Comparison of ENCODE assay signal across 3 cellular contexts in the genomic region with DNA sequence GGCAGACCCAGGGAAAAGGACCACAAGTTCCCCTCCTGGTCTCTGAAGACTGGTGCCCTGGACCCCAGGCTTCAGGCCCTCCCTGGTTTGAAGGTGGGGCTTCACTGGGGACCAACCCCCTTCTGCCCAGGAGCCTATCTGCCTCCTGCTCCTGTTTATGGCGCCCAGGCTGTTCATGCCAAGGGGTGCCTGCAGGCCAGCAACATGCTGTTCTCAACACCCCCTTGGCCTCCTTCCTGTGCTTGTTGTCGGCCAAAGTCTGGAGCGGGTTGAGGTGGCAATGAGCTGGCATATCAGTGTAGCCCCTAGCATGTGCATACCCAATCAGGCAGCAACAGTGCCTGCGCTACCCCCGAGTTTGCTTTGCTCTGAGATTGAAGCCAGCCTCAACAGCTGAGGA.
TF ChIP-seq lines count a peak whose summit lies in the region.

No MANE protein-coding gene starts in this region.

TF ChIP-seq in SK-N-SH, 30 proteins besides CTCF, POLR2A, EP300 and RAD21:
- TF ChIP-seq NFIC (IDR thresholded peaks at IDR 0.05; ENCODE audit: borderline replicate concordance) (no peak), TEAD4 (IDR thresholded peaks at IDR 0.05; ENCODE audit: borderline replicate concordance, insufficient read depth) (no peak), RCOR1 (IDR thresholded peaks at IDR 0.05; ENCODE audit: low read length) (no peak), SMC3 (IDR thresholded peaks at IDR 0.05; ENCODE audit: low read depth, low read length) (no peak), FOXM1 (IDR thresholded peaks at IDR 0.05; ENCODE audit: low read depth) (no peak), ELF1 (IDR thresholded peaks at IDR 0.05) (no peak), FOXJ3 (CRISPR knock-in tag; IDR thresholded peaks at IDR 0.05) (no peak), JUND (IDR thresholded peaks at IDR 0.05) (no peak)
- TF ChIP-seq, protein P1, sequence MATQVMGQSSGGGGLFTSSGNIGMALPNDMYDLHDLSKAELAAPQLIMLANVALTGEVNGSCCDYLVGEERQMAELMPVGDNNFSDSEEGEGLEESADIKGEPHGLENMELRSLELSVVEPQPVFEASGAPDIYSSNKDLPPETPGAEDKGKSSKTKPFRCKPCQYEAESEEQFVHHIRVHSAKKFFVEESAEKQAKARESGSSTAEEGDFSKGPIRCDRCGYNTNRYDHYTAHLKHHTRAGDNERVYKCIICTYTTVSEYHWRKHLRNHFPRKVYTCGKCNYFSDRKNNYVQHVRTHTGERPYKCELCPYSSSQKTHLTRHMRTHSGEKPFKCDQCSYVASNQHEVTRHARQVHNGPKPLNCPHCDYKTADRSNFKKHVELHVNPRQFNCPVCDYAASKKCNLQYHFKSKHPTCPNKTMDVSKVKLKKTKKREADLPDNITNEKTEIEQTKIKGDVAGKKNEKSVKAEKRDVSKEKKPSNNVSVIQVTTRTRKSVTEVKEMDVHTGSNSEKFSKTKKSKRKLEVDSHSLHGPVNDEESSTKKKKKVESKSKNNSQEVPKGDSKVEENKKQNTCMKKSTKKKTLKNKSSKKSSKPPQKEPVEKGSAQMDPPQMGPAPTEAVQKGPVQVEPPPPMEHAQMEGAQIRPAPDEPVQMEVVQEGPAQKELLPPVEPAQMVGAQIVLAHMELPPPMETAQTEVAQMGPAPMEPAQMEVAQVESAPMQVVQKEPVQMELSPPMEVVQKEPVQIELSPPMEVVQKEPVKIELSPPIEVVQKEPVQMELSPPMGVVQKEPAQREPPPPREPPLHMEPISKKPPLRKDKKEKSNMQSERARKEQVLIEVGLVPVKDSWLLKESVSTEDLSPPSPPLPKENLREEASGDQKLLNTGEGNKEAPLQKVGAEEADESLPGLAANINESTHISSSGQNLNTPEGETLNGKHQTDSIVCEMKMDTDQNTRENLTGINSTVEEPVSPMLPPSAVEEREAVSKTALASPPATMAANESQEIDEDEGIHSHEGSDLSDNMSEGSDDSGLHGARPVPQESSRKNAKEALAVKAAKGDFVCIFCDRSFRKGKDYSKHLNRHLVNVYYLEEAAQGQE (IDR thresholded peaks at IDR 0.05; ENCODE audit: low read depth, low read length) = no peak
- TF ChIP-seq, protein P2, sequence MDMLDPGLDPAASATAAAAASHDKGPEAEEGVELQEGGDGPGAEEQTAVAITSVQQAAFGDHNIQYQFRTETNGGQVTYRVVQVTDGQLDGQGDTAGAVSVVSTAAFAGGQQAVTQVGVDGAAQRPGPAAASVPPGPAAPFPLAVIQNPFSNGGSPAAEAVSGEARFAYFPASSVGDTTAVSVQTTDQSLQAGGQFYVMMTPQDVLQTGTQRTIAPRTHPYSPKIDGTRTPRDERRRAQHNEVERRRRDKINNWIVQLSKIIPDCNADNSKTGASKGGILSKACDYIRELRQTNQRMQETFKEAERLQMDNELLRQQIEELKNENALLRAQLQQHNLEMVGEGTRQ (IDR thresholded peaks at IDR 0.05; ENCODE audit: borderline replicate concordance, low read depth, low read length) = no peak
- TF ChIP-seq, protein P3, sequence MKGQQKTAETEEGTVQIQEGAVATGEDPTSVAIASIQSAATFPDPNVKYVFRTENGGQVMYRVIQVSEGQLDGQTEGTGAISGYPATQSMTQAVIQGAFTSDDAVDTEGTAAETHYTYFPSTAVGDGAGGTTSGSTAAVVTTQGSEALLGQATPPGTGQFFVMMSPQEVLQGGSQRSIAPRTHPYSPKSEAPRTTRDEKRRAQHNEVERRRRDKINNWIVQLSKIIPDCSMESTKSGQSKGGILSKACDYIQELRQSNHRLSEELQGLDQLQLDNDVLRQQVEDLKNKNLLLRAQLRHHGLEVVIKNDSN (IDR thresholded peaks at IDR 0.05; ENCODE audit: borderline replicate concordance, low read depth) = no peak

TF ChIP-seq in SK-N-SH treated with all-trans-retinoic acid at 6 μM for 48 hours, 23 proteins besides CTCF, POLR2A, EP300 and RAD21:
- TF ChIP-seq ZNF8 (CRISPR knock-in tag; IDR thresholded peaks at IDR 0.05) (no peak), RARB (CRISPR knock-in tag; IDR thresholded peaks at IDR 0.05) (no peak), ZNF70 (CRISPR knock-in tag; IDR thresholded peaks at IDR 0.05) (no peak), BACH2 (CRISPR knock-in tag; IDR thresholded peaks at IDR 0.05; ENCODE audit: borderline replicate concordance) (no peak)
- TF ChIP-seq, protein P4, sequence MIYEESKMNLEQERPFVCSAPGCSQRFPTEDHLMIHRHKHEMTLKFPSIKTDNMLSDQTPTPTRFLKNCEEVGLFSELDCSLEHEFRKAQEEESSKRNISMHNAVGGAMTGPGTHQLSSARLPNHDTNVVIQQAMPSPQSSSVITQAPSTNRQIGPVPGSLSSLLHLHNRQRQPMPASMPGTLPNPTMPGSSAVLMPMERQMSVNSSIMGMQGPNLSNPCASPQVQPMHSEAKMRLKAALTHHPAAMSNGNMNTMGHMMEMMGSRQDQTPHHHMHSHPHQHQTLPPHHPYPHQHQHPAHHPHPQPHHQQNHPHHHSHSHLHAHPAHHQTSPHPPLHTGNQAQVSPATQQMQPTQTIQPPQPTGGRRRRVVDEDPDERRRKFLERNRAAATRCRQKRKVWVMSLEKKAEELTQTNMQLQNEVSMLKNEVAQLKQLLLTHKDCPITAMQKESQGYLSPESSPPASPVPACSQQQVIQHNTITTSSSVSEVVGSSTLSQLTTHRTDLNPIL (CRISPR knock-in tag; IDR thresholded peaks at IDR 0.05; ENCODE audit: low read depth) = no peak

TF ChIP-seq in IMR-90, 13 proteins besides CTCF, POLR2A, EP300 and RAD21:
- TF ChIP-seq, protein P5, sequence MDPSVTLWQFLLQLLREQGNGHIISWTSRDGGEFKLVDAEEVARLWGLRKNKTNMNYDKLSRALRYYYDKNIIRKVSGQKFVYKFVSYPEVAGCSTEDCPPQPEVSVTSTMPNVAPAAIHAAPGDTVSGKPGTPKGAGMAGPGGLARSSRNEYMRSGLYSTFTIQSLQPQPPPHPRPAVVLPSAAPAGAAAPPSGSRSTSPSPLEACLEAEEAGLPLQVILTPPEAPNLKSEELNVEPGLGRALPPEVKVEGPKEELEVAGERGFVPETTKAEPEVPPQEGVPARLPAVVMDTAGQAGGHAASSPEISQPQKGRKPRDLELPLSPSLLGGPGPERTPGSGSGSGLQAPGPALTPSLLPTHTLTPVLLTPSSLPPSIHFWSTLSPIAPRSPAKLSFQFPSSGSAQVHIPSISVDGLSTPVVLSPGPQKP (IDR thresholded peaks at IDR 0.05; ENCODE audit: borderline replicate concordance, low read depth, low read length) = no peak
- no peak for TF ChIP-seq SMC3 (IDR thresholded peaks at IDR 0.05; ENCODE audit: low read depth, low read length)
- no peak for TF ChIP-seq MAZ (IDR thresholded peaks at IDR 0.05; ENCODE audit: borderline replicate concordance, low read depth, low read length)
- TF ChIP-seq NFE2L2 (IDR thresholded peaks at IDR 0.05; ENCODE audit: low read depth, low read length) = no peak
- TF ChIP-seq, protein P2 (IDR thresholded peaks at IDR 0.05; ENCODE audit: low read depth, low read length) = no peak
- TF ChIP-seq MAFK (IDR thresholded peaks at IDR 0.05; ENCODE audit: low read depth, low read length) = no peak
